In the genomic region with DNA sequence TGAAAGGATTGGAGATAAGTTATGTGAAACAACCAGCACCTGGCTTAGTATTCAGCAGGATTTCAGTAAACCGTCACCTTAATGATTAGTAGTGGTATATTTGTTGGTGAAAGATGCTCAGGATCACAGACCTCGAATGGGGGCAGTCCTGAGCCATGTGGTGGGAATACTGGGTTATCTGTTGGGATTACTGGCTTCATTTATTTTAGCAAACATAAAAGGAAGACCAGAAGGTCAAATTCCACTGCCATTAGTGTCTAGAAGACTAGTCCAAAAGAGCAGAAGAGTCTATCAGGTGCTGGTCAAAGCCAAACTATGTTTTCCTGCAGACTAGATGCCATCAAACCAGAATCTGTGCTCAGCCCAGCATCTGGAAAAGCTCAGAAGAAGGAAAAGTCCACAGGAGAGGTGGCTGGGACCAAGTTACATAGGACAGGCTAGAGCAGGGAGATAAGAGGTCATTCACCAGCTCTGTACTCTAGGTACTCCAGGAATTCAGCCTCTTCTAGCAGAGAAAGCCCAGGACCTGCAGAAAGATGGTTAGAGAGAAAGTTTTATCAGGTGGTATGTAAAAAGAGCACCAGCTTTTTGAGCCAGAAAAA, we compare ENCODE assay signal across 18 cellular contexts.
A peak's percentile ranks its signal among the peaks of the same experiment; 100 is the strongest.
DNase-seq lines count a peak whose midpoint lies in the region; ATAC-seq and TF ChIP-seq lines count a peak whose summit lies in the region.
"Had no signal": no experiment of that assay in that cellular context is flagged by ENCODE, and none has a peak within 500 bp of the region (broad histone marks: within the 10 kb centered on the region; RNA-seq: fewer than 3 reads in every experiment).

No MANE protein-coding gene starts in this region.

- H3K27me3 ChIP-seq in Caco-2 (replicated peaks; ENCODE audit: control insufficient read depth, insufficient read depth, low read length), result no peaks in the 10 kb centered on the region
- H3K27me3 ChIP-seq in tibial artery, result no peaks in the 10 kb centered on the region
- H3K27me3 ChIP-seq: BLaER1 had no signal

- TF ChIP-seq CTCF in Caco-2 (IDR thresholded peaks at IDR 0.05; ENCODE audit: insufficient read depth in 1 of 2, low read depth in 1 of 2, low read length in 1 of 2, severe bottlenecking in 1 of 2, unreplicated experiment in 1 of 2) (no peak), progenitor cell of endocrine pancreas (IDR thresholded peaks at IDR 0.05; ENCODE audit: unreplicated experiment) (no peak), tibial artery (IDR thresholded peaks at IDR 0.05) (no peak)

- H3K4me3 Mint-ChIP-seq in Caco-2 (ENCODE audit: unreplicated experiment), result no peak overlapping the region
- no peak overlapping the region for H3K4me3 Mint-ChIP-seq in progenitor cell of endocrine pancreas (ENCODE audit: low read depth)
- H3K4me3 Mint-ChIP-seq: CD14-positive monocyte; CD4-positive, alpha-beta memory T cell; H9 had no signal

- no peaks in the 10 kb centered on the region for H3K36me3 ChIP-seq in Caco-2 (ENCODE audit: control insufficient read depth, insufficient read depth, low read length)
- no peaks in the 10 kb centered on the region for H3K36me3 ChIP-seq in tibial artery
- H3K36me3 ChIP-seq: BLaER1 had no signal

- DNase-seq in Caco-2, result peak; percentile 53 to 54
- DNase-seq in HuH-7 (ENCODE audit: low spot score), result peak; percentile 3
- peak; percentile 11 for DNase-seq in amniotic epithelial cell (ENCODE audit: low read depth)
- peak; percentile 61 for DNase-seq in islet precursor cell
- no peak for DNase-seq in progenitor cell of endocrine pancreas (ENCODE audit: low spot score, unreplicated experiment)
- DNase-seq in tibial artery, result no peak
- no peak for DNase-seq in stimulated activated CD4-positive, alpha-beta T cell treated with anti-CD3 and anti-CD28 coated beads, Interleukin-15, amount 100 ng/mL, for 24 hours
- DNase-seq: 8988T; Calu3; CD4-positive, alpha-beta memory T cell; DMS79 treated with DMSO at 0.1 percent for 48 hours; GDM1; GOT3; H9; KG1 had no signal

- BruUV-seq in Caco-2 (replicated peaks; lab: Mats Ljungman, UMichigan), result no TSS peak

- POLR2A ChIA-PET in Caco-2 (lab: Charles Lee), result no interaction called here

- H3K27me3 Mint-ChIP-seq in Caco-2 (ENCODE audit: insufficient read depth, unreplicated experiment) (no peaks in the 10 kb centered on the region), progenitor cell of endocrine pancreas (peaks cover 6% of the 10 kb centered on the region)
- H3K27me3 Mint-ChIP-seq: CD4-positive, alpha-beta memory T cell had no signal

- intact Hi-C loops in Caco-2 (cut with micrococcal nuclease; ENCODE audit: unreplicated experiment) (loop anchor here (1.0 to 10.0 kb wide), 5 partner anchors 62 to 511 kb away; no protein-coding TSS in a partner anchor), tibial artery (cut with DNase I; ENCODE audit: low total_unique reads) (no loop called here)

- no peak for ATAC-seq in GM21390 (IDR thresholded peaks at IDR 0.05; ENCODE audit: unreplicated experiment)

- no peaks in the 10 kb centered on the region for H3K9me3 Mint-ChIP-seq in Caco-2 (ENCODE audit: unreplicated experiment)
- peaks cover 5% of the 10 kb centered on the region for H3K9me3 Mint-ChIP-seq in progenitor cell of endocrine pancreas (ENCODE audit: low read depth)

- peaks cover 17% of the 10 kb centered on the region for H3K4me1 Mint-ChIP-seq in Caco-2 (ENCODE audit: low read depth, unreplicated experiment)
- no peaks in the 10 kb centered on the region for H3K4me1 Mint-ChIP-seq in progenitor cell of endocrine pancreas (ENCODE audit: low read depth)
- H3K4me1 Mint-ChIP-seq: CD14-positive monocyte; CD4-positive, alpha-beta memory T cell; H9 had no signal

- H3K36me3 Mint-ChIP-seq in Caco-2 (ENCODE audit: insufficient read depth, unreplicated experiment) (no peaks in the 10 kb centered on the region), progenitor cell of endocrine pancreas (ENCODE audit: insufficient read depth) (peaks cover 2% of the 10 kb centered on the region)
- H3K36me3 Mint-ChIP-seq: CD14-positive monocyte; CD4-positive, alpha-beta memory T cell had no signal

- H3K4me3 ChIP-seq in Caco-2 (ENCODE audit: low read depth, low read length) (no peak overlapping the region), tibial artery (no peak overlapping the region)
- H3K4me3 ChIP-seq: BLaER1 had no signal

- no peak overlapping the region for H3K27ac ChIP-seq in tibial artery
- H3K27ac ChIP-seq: BLaER1 had no signal

- no peaks in the 10 kb centered on the region for H3K9me3 ChIP-seq in Caco-2
- no peaks in the 10 kb centered on the region for H3K9me3 ChIP-seq in tibial artery
- H3K9me3 ChIP-seq: BLaER1 had no signal

- CTCF ChIA-PET in Caco-2 (lab: Charles Lee), result no interaction called here

- no peak overlapping the region for H3K27ac Mint-ChIP-seq in Caco-2 (ENCODE audit: unreplicated experiment)
- no peak overlapping the region for H3K27ac Mint-ChIP-seq in progenitor cell of endocrine pancreas
- H3K27ac Mint-ChIP-seq: CD14-positive monocyte; CD4-positive, alpha-beta memory T cell; H9 had no signal

- H3K4me1 ChIP-seq in Caco-2, result peaks cover 11% of the 10 kb centered on the region
- no peaks in the 10 kb centered on the region for H3K4me1 ChIP-seq in tibial artery
- H3K4me1 ChIP-seq: BLaER1 had no signal

Comparison
In these comparisons a context has a peak if more than half of its experiments do, and no peak if none do; other contexts are left out.
1. DNase-seq: peak in Caco-2 (2 of 2), HuH-7 (single experiment), amniotic epithelial cell (single experiment) and islet precursor cell (single experiment); none in progenitor cell of endocrine pancreas (single experiment), tibial artery (0 of 2) and stimulated activated CD4-positive, alpha-beta T cell treated with anti-CD3 and anti-CD28 coated beads, Interleukin-15, amount 100 ng/mL, for 24 hours (single experiment).